Comparison of ENCODE assay signal across 30 cellular contexts in genomic region chr16:1581804-1582203, GRCh38.
"Had no signal": no experiment of that assay in that cellular context is flagged by ENCODE, and none has a peak within 500 bp of the region (broad histone marks: within the 10 kb centered on the region; RNA-seq: fewer than 3 reads in every experiment).

No MANE protein-coding gene starts in this region.

- H3K4me2 ChIP-seq: hepatocyte had no signal

- H3K27me3 ChIP-seq: hepatocyte, neutrophil, ovary, stomach, testis, thyroid gland, transverse colon, upper lobe of left lung, vagina had no signal

- H2AFZ ChIP-seq: hepatocyte had no signal

- H3K9me3 ChIP-seq: left ventricle myocardium inferior, mucosa of descending colon, neutrophil, ovary, prostate gland, stomach, testis, thyroid gland, transverse colon, upper lobe of left lung, vagina had no signal

- DNase-seq: islet precursor cell; left ventricle myocardium inferior; mesendoderm; mucosa of descending colon; naive thymus-derived CD4-positive, alpha-beta T cell; occipital lobe; ovary; retina; stimulated activated CD4-positive, alpha-beta T cell treated with anti-CD3 and anti-CD28 coated beads, Interleukin-12 subunit alpha, Interleukin-12 subunit beta, amount 100 ng/mL, for 4 hours; stimulated activated CD4-positive, alpha-beta T cell treated with anti-CD3 and anti-CD28 coated beads, Interleukin-15, amount 100 ng/mL, for 24 hours; stimulated activated CD4-positive, alpha-beta T cell treated with anti-CD3 and anti-CD28 coated beads, Interleukin-2, amount 100 ng/mL, for 24 hours; stimulated activated CD4-positive, alpha-beta T cell treated with anti-CD3 and anti-CD28 coated beads, Interleukin-4, amount 100 ng/mL, for 1 hour; stimulated activated naive B cell treated with anti-CD40 and anti-IgM and Interleukin-4, amounts not matched to agents 10 μg/mL and 1 μg/mL and 100 μg/mL, for 72 hours; stimulated activated naive CD8-positive, alpha-beta T cell treated with anti-CD3 and anti-CD28 coated beads, Interleukin-15, Interleukin-2, amounts not matched to agents 100 U/mL and 50 U/mL, for 24 hours; stomach; testis; thyroid gland; transverse colon; upper lobe of left lung had no signal

- H3K36me3 Mint-ChIP-seq: natural killer cell treated with Interleukin-12 subunit alpha and Interleukin-12 subunit beta and Interleukin-15 and Interleukin-18, amount 100 ng/mL, for 72 hours had no signal

- H3K27me3 Mint-ChIP-seq: naive thymus-derived CD4-positive, alpha-beta T cell; natural killer cell treated with Interleukin-12 subunit alpha and Interleukin-12 subunit beta and Interleukin-15 and Interleukin-18, amount 100 ng/mL, for 72 hours; stimulated activated naive B cell treated with anti-CD40 and anti-IgM and Interleukin-4, amounts not matched to agents 10 μg/mL and 1 μg/mL and 100 μg/mL, for 72 hours had no signal

- H3K4me1 ChIP-seq: left ventricle myocardium inferior, prostate gland, testis, thyroid gland, upper lobe of left lung, vagina had no signal

- H3K36me3 ChIP-seq: neutrophil, ovary had no signal

- H3K27ac ChIP-seq: hepatocyte, left ventricle myocardium inferior, neutrophil, ovary, prostate gland, skin epidermis, stomach, testis, thyroid gland, upper lobe of left lung, vagina had no signal

- H3K9me3 Mint-ChIP-seq: mesothelial cell of epicardium; naive thymus-derived CD4-positive, alpha-beta T cell; natural killer cell treated with Interleukin-12 subunit alpha and Interleukin-12 subunit beta and Interleukin-15 and Interleukin-18, amount 100 ng/mL, for 72 hours; neural crest cell had no signal

- H3K4me1 Mint-ChIP-seq: mesothelial cell of epicardium; naive thymus-derived CD4-positive, alpha-beta T cell; stimulated activated naive B cell treated with anti-CD40 and anti-IgM and Interleukin-4, amounts not matched to agents 10 μg/mL and 1 μg/mL and 100 μg/mL, for 72 hours had no signal

- ATAC-seq: naive thymus-derived CD4-positive, alpha-beta T cell; natural killer cell treated with Interleukin-12 subunit alpha and Interleukin-12 subunit beta and Interleukin-15 and Interleukin-18, amount 100 ng/mL, for 72 hours; right cardiac atrium; sciatic nerve; stimulated activated naive B cell treated with anti-CD40 and anti-IgM and Interleukin-4, amounts not matched to agents 10 μg/mL and 1 μg/mL and 100 μg/mL, for 72 hours; stimulated activated naive CD8-positive, alpha-beta T cell treated with anti-CD3 and anti-CD28 coated beads, Interleukin-15, Interleukin-2, amounts not matched to agents 100 U/mL and 50 U/mL, for 24 hours had no signal

- H3K27ac Mint-ChIP-seq: mesothelial cell of epicardium; naive thymus-derived CD4-positive, alpha-beta T cell; natural killer cell treated with Interleukin-12 subunit alpha and Interleukin-12 subunit beta and Interleukin-15 and Interleukin-18, amount 100 ng/mL, for 72 hours; stimulated activated naive B cell treated with anti-CD40 and anti-IgM and Interleukin-4, amounts not matched to agents 10 μg/mL and 1 μg/mL and 100 μg/mL, for 72 hours had no signal

- H3K4me3 ChIP-seq: hepatocyte, left ventricle myocardium inferior, lung, mucosa of descending colon, ovary, prostate gland, skin epidermis, stomach, testis, thyroid gland, transverse colon, upper lobe of left lung, vagina had no signal

- H3K4me3 Mint-ChIP-seq: mesothelial cell of epicardium; naive thymus-derived CD4-positive, alpha-beta T cell; natural killer cell treated with Interleukin-12 subunit alpha and Interleukin-12 subunit beta and Interleukin-15 and Interleukin-18, amount 100 ng/mL, for 72 hours; neural crest cell; stimulated activated naive B cell treated with anti-CD40 and anti-IgM and Interleukin-4, amounts not matched to agents 10 μg/mL and 1 μg/mL and 100 μg/mL, for 72 hours had no signal
